11 cellular contexts compared by ENCODE assay signal in genomic region chr19:4279530-4280422, GRCh38. TPM values are rescaled to one million over a fixed set of nuclear protein-coding genes. Genes with fewer than 3 reads are reported as not detected.
DNase-seq lines count a peak whose midpoint lies in the region; ATAC-seq and TF ChIP-seq lines count a peak whose summit lies in the region.
"Had no signal": no experiment of that assay in that cellular context is flagged by ENCODE, and none has a peak within 500 bp of the region (broad histone marks: within the 10 kb centered on the region; RNA-seq: fewer than 3 reads in every experiment).

No MANE protein-coding gene starts in this region.

- no peak overlapping the region for H3K18ac ChIP-seq in mesenchymal stem cell (ENCODE audit: low read depth in 1 of 2, low read length in 2 of 2)

- H3K4me1 ChIP-seq in mesenchymal stem cell (ENCODE audit: control insufficient read depth, insufficient read depth, low read depth, low read length) = peaks cover 21% of the 10 kb centered on the region
- peaks cover 3% of the 10 kb centered on the region for H3K4me1 ChIP-seq in thymus (ENCODE audit: control insufficient read depth, insufficient read depth, low read length)

- no peaks in the 10 kb centered on the region for H3K36me3 Mint-ChIP-seq in activated naive CD4-positive, alpha-beta T cell treated with anti-CD3 and anti-CD28 coated beads, Interleukin-2, amount 50 U/mL, for 24 hours
- no peaks in the 10 kb centered on the region for H3K36me3 Mint-ChIP-seq in activated naive CD4-positive, alpha-beta T cell treated with anti-CD3 and anti-CD28 coated beads, Interleukin-2, amount 10 ng/mL, durations not matched to agents 7 days and 5 days

- H3K4me3 ChIP-seq in astrocyte of the cerebellum (ENCODE audit: low read depth, low read length) (peak overlapping the region; percentile 23), mesenchymal stem cell (ENCODE audit: insufficient read depth in 1 of 2, low read depth in 1 of 2, low read length in 2 of 2) (no peak overlapping the region), thymus (ENCODE audit: low read length) (peak overlapping the region; percentile 21)
- H3K4me3 ChIP-seq: GM23248 had no signal

- H3K9me3 Mint-ChIP-seq in activated naive CD4-positive, alpha-beta T cell treated with anti-CD3 and anti-CD28 coated beads, Interleukin-2, amount 50 U/mL, for 24 hours = no peaks in the 10 kb centered on the region
- no peaks in the 10 kb centered on the region for H3K9me3 Mint-ChIP-seq in activated naive CD4-positive, alpha-beta T cell treated with anti-CD3 and anti-CD28 coated beads, Interleukin-2, amount 10 ng/mL, durations not matched to agents 7 days and 5 days

- H2AFZ ChIP-seq in mesenchymal stem cell (ENCODE audit: low read depth, low read length) = no peak overlapping the region
- H2AFZ ChIP-seq: GM23248 had no signal

- no peak overlapping the region for H3K23ac ChIP-seq in mesenchymal stem cell (ENCODE audit: low read length in 2 of 2)

- H3K9ac ChIP-seq in mesenchymal stem cell (ENCODE audit: low read length) = no peak overlapping the region
- H3K9ac ChIP-seq: GM23248 had no signal

- H3K9me3 ChIP-seq in mesenchymal stem cell (ENCODE audit: control insufficient read depth, low read length) (no peaks in the 10 kb centered on the region), thymus (ENCODE audit: control insufficient read depth) (peaks cover 1% of the 10 kb centered on the region)

- no peak overlapping the region for H2AK5ac ChIP-seq in mesenchymal stem cell (ENCODE audit: low read length, severe bottlenecking)

- in situ Hi-C loops in astrocyte of the cerebellum (cut with HindIII; ENCODE audit: low sequenced_read_pairs) = no loop called here

- peak overlapping the region; percentile 52 for H3K4me3 Mint-ChIP-seq in activated naive CD4-positive, alpha-beta T cell treated with anti-CD3 and anti-CD28 coated beads, Interleukin-2, amount 50 U/mL, for 24 hours
- no peak overlapping the region for H3K4me3 Mint-ChIP-seq in activated naive CD4-positive, alpha-beta T cell treated with anti-CD3 and anti-CD28 coated beads, Interleukin-2, amount 10 ng/mL, durations not matched to agents 7 days and 5 days

- no peak overlapping the region for H2BK15ac ChIP-seq in mesenchymal stem cell (ENCODE audit: low read depth, poor library complexity, severe bottlenecking)

- no peak overlapping the region for H2BK5ac ChIP-seq in mesenchymal stem cell (ENCODE audit: low read depth, low read length, poor library complexity, severe bottlenecking)

- H3K36me3 ChIP-seq in mesenchymal stem cell (ENCODE audit: control insufficient read depth in 1 of 2, insufficient read depth in 2 of 2, low read depth in 1 of 2, low read length in 2 of 2) (no peaks in the 10 kb centered on the region), thymus (ENCODE audit: control insufficient read depth, insufficient read depth) (no peaks in the 10 kb centered on the region)

- no peak overlapping the region for H4K8ac ChIP-seq in mesenchymal stem cell (ENCODE audit: low read length)

- peaks cover 4% of the 10 kb centered on the region for H3K4me1 Mint-ChIP-seq in activated naive CD4-positive, alpha-beta T cell treated with anti-CD3 and anti-CD28 coated beads, Interleukin-2, amount 50 U/mL, for 24 hours
- peaks cover 9% of the 10 kb centered on the region for H3K4me1 Mint-ChIP-seq in activated naive CD4-positive, alpha-beta T cell treated with anti-CD3 and anti-CD28 coated beads, Interleukin-2, amount 10 ng/mL, durations not matched to agents 7 days and 5 days

- H3K4ac ChIP-seq in mesenchymal stem cell (ENCODE audit: low read depth in 1 of 2, low read length in 2 of 2) = no peak overlapping the region

- no peak overlapping the region for H4K91ac ChIP-seq in mesenchymal stem cell (ENCODE audit: low read length)

- H3K14ac ChIP-seq in mesenchymal stem cell (ENCODE audit: low read length in 2 of 2) = no peak overlapping the region

- ATAC-seq in HG02623 (IDR thresholded peaks at IDR 0.05; ENCODE audit: unreplicated experiment) = no peak

- H3K27ac Mint-ChIP-seq in activated naive CD4-positive, alpha-beta T cell treated with anti-CD3 and anti-CD28 coated beads, Interleukin-2, amount 50 U/mL, for 24 hours = no peak overlapping the region
- H3K27ac Mint-ChIP-seq in activated naive CD4-positive, alpha-beta T cell treated with anti-CD3 and anti-CD28 coated beads, Interleukin-2, amount 10 ng/mL, durations not matched to agents 7 days and 5 days = no peak overlapping the region
- H3K27ac Mint-ChIP-seq: CD14-positive monocyte had no signal

- CTCF ChIA-PET in activated naive CD4-positive, alpha-beta T cell treated with anti-CD3 and anti-CD28 coated beads, Interleukin-2, amount 10 ng/mL, durations not matched to agents 7 days and 5 days (lab: Charles Lee) = interaction anchor here (2.0 kb wide), 1 partner anchor 73 kb away, joined by 4 read pairs; no protein-coding TSS in a partner anchor

- H2BK12ac ChIP-seq in mesenchymal stem cell (ENCODE audit: low read length in 2 of 2) = no peak overlapping the region

- whole genome bisulfite sequencing in mesenchymal stem cell = 3% methylated on average over 71 of the region's 71 CpGs
- 5% methylated on average over 71 of the region's 71 CpGs for WGBS in thymus

- H3K79me1 ChIP-seq in mesenchymal stem cell (replicated peaks; ENCODE audit: low read length, poor library complexity, severe bottlenecking) = no peaks in the 10 kb centered on the region

- no peak for TF ChIP-seq CTCF in astrocyte of the cerebellum (IDR thresholded peaks at IDR 0.05; ENCODE audit: low read depth, low read length, missing control alignments)

- peak overlapping the region; percentile 59 for H3K4me2 ChIP-seq in mesenchymal stem cell (ENCODE audit: low read length, poor library complexity, severe bottlenecking)

- H3K27me3 ChIP-seq in mesenchymal stem cell (ENCODE audit: control insufficient read depth in 1 of 2, insufficient read depth in 1 of 2, low read length in 2 of 2) (peaks cover 61% of the 10 kb centered on the region in 2 experiments), thymus (ENCODE audit: control insufficient read depth, insufficient read depth) (peaks cover 37% of the 10 kb centered on the region)

- no peak overlapping the region for H3K27ac ChIP-seq in mesenchymal stem cell (ENCODE audit: low read length, poor library complexity, severe bottlenecking)
- no peak overlapping the region for H3K27ac ChIP-seq in thymus (ENCODE audit: low read depth)
- H3K27ac ChIP-seq: GM23248 had no signal

- H2BK120ac ChIP-seq in mesenchymal stem cell (ENCODE audit: low read depth, low read length) = no peak overlapping the region

- DNase-seq in activated naive CD4-positive, alpha-beta T cell treated with anti-CD3 and anti-CD28 coated beads, Interleukin-2, amount 10 ng/mL, durations not matched to agents 7 days and 5 days = no peak
- DNase-seq in astrocyte of the cerebellum (ENCODE audit: low read depth) (no peak), mesenchymal stem cell (no peak), HK-2 (ENCODE audit: unreplicated experiment) (no peak)
- DNase-seq in activated CD8-positive, alpha-beta memory T cell treated with anti-CD3 and anti-CD28 coated beads for 24 hours = no peak
- DNase-seq: activated naive CD4-positive, alpha-beta T cell treated with anti-CD3 and anti-CD28 coated beads, Interleukin-2, amount 50 U/mL, for 16 hours; GM23248 had no signal

- peaks cover 6% of the 10 kb centered on the region for H3K27me3 Mint-ChIP-seq in activated naive CD4-positive, alpha-beta T cell treated with anti-CD3 and anti-CD28 coated beads, Interleukin-2, amount 50 U/mL, for 24 hours
- H3K27me3 Mint-ChIP-seq in activated naive CD4-positive, alpha-beta T cell treated with anti-CD3 and anti-CD28 coated beads, Interleukin-2, amount 10 ng/mL, durations not matched to agents 7 days and 5 days = peaks cover 75% of the 10 kb centered on the region

RNA-seq across cellular contexts. Expression of gene SHD, which starts 0.7 kb away (rescaled TPM):
- not detected for polyA plus RNA-seq in mesenchymal stem cell (2013, experiment 1 of 2)
- not detected for polyA plus RNA-seq in mesenchymal stem cell (2013, experiment 2 of 2)
- 0.57 TPM for polyA plus RNA-seq in thymus
- polyA plus RNA-seq: CD14-positive monocyte, GM23248 had no signal

RNA-seq across cellular contexts. Expression of gene TMIGD2, which starts 22.4 kb away (rescaled TPM):
- polyA plus RNA-seq in mesenchymal stem cell (2013, experiment 1 of 2) = 0.08 TPM
- polyA plus RNA-seq in mesenchymal stem cell (2013, experiment 2 of 2) = 0.16 TPM
- polyA plus RNA-seq in thymus = 64.8 TPM
- polyA plus RNA-seq: GM23248 had no signal

RNA-seq across cellular contexts. Expression of gene FSD1, which starts 24.6 kb away (rescaled TPM):
- 3.4 TPM for polyA plus RNA-seq in mesenchymal stem cell (2013, experiment 1 of 2)
- 2.6 TPM for polyA plus RNA-seq in mesenchymal stem cell (2013, experiment 2 of 2)
- polyA plus RNA-seq in thymus = 19.2 TPM
- polyA plus RNA-seq: CD14-positive monocyte had no signal

RNA-seq across cellular contexts. Expression of gene YJU2, which starts 32.9 kb away (rescaled TPM):
- 14.8 TPM for polyA plus RNA-seq in mesenchymal stem cell (2013, experiment 1 of 2)
- polyA plus RNA-seq in mesenchymal stem cell (2013, experiment 2 of 2) = 14.9 TPM
- 26.8 TPM for polyA plus RNA-seq in thymus

RNA-seq across cellular contexts. Expression of gene EBI3, which starts 50.5 kb away (rescaled TPM):
- polyA plus RNA-seq in mesenchymal stem cell (2013, experiment 1 of 2) = 1.9 TPM
- 1.8 TPM for polyA plus RNA-seq in mesenchymal stem cell (2013, experiment 2 of 2)
- polyA plus RNA-seq in thymus = 16.2 TPM

Comparison
In these comparisons a context has a peak if more than half of its experiments do, and no peak if none do; other contexts are left out.
1. H3K4me3 ChIP-seq: peak in astrocyte of the cerebellum (single experiment) and thymus (single experiment); none in mesenchymal stem cell (0 of 2).